20 cellular contexts compared by ENCODE assay signal in the genomic region with DNA sequence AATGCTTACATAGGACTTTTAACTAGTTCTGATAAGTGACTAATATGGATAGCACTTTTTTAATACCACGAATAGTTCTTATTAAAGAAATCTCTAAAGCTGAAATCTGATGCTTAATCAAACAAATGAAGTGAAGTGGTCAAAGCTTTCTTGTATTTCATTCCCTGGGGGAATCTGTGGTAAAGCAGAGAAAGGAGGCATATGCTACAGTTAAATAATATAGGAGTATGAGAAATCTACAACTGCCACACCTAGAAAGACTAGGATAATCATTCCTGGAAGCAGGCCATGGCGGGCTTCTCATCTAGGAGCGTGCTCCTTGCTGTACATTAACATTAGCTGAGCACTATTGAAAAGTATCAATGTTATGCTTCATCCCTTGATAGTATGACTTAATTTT.
"Had no signal": no experiment of that assay in that cellular context is flagged by ENCODE, and none has a peak within 500 bp of the region (broad histone marks: within the 10 kb centered on the region; RNA-seq: fewer than 3 reads in every experiment).

No MANE protein-coding gene starts in this region.

- H3K9me3 ChIP-seq: gastrocnemius medialis, neutrophil, right atrium auricular region, thoracic aorta, transverse colon had no signal

- H3K27me3 ChIP-seq: gastrocnemius medialis, heart right ventricle, neutrophil, right atrium auricular region, sigmoid colon, stomach, transverse colon had no signal

- DNase-seq: effector CD4-positive, alpha-beta T cell; endodermal cell; erythroblast; gastrocnemius medialis; heart right ventricle; hypothalamus; kidney glomerular epithelial cell; mesendoderm; naive thymus-derived CD4-positive, alpha-beta T cell; posterior cingulate gyrus; sigmoid colon; stimulated activated naive CD4-positive, alpha-beta T cell; stomach; substantia nigra; transverse colon had no signal

- H3K4me1 ChIP-seq: gastrocnemius medialis, heart right ventricle, right atrium auricular region, sigmoid colon, stomach, transverse colon had no signal

- H3K4me3 ChIP-seq: coronary artery, gastrocnemius medialis, heart right ventricle, right atrium auricular region, sigmoid colon, skin epidermis, stomach, thoracic aorta, transverse colon had no signal

- H3K36me3 ChIP-seq: gastrocnemius medialis, heart right ventricle, neutrophil, right atrium auricular region, sigmoid colon, stomach, thoracic aorta, transverse colon had no signal

- H3K27ac ChIP-seq: coronary artery, gastrocnemius medialis, heart right ventricle, neutrophil, right atrium auricular region, sigmoid colon, skin epidermis, stomach, thoracic aorta, transverse colon had no signal
